ENCODE assay signal across 1 cellular context in the genomic region with DNA sequence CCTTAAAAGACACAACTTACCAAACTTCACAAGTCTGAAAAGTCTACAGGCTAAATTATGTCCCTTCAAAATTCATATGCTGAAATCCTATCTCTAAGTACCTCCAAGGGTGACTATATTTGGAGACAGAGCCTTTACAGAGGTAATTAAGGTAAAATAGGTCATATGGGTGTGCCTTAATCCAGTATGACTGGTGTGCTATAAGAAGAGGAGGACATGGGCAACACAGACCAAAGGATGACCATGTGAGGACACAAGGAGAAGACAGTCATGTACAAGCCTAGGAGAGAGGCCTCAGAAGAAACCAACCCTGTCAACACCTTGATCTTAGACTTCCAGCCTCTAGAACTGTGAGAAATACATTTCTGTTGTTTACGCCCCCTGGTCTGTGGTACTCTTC.
TF ChIP-seq lines count a peak whose summit lies in the region.

No MANE protein-coding gene starts in this region.

TF ChIP-seq in IMR-90, 13 proteins besides CTCF, POLR2A, EP300 and RAD21 (continued from another document):
- TF ChIP-seq CEBPB (IDR thresholded peaks at IDR 0.05; ENCODE audit: low read depth, low read length) (no peak), RFX5 (IDR thresholded peaks at IDR 0.05; ENCODE audit: low read depth, low read length) (no peak), FOS (IDR thresholded peaks at IDR 0.05; ENCODE audit: low read depth, low read length) (no peak)
- TF ChIP-seq, protein P1, sequence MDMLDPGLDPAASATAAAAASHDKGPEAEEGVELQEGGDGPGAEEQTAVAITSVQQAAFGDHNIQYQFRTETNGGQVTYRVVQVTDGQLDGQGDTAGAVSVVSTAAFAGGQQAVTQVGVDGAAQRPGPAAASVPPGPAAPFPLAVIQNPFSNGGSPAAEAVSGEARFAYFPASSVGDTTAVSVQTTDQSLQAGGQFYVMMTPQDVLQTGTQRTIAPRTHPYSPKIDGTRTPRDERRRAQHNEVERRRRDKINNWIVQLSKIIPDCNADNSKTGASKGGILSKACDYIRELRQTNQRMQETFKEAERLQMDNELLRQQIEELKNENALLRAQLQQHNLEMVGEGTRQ (IDR thresholded peaks at IDR 0.05; ENCODE audit: low read depth, low read length) = no peak
- TF ChIP-seq, protein P2, sequence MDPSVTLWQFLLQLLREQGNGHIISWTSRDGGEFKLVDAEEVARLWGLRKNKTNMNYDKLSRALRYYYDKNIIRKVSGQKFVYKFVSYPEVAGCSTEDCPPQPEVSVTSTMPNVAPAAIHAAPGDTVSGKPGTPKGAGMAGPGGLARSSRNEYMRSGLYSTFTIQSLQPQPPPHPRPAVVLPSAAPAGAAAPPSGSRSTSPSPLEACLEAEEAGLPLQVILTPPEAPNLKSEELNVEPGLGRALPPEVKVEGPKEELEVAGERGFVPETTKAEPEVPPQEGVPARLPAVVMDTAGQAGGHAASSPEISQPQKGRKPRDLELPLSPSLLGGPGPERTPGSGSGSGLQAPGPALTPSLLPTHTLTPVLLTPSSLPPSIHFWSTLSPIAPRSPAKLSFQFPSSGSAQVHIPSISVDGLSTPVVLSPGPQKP (IDR thresholded peaks at IDR 0.05; ENCODE audit: borderline replicate concordance, low read depth, low read length) = no peak
